8 cellular contexts compared by ENCODE assay signal in genomic region chr17:80737106-80738019, GRCh38.
A peak's percentile ranks its signal among the peaks of the same experiment; 100 is the strongest.
DNase-seq lines count a peak whose midpoint lies in the region; ATAC-seq and TF ChIP-seq lines count a peak whose summit lies in the region.

No MANE protein-coding gene starts in this region.

- peak overlapping the region; percentile 70 to 97 (median 84) for H3K4me2 ChIP-seq in BLaER1 treated with 17β-estradiol and CSF1 and Interleukin-3, amounts not matched to agents 10 nM and 100 nM
- no peak overlapping the region for H3K4me2 ChIP-seq in osteoblast (ENCODE audit: insufficient read depth, low read length)
- H3K4me2 ChIP-seq in mammary epithelial cell (ENCODE audit: insufficient read depth, low read depth, low read length) = no peak overlapping the region

- H3K36me3 ChIP-seq in BLaER1 treated with 17β-estradiol and CSF1 and Interleukin-3, amounts not matched to agents 10 nM and 100 nM = peaks cover 14 to 48% (median 33%) of the 10 kb centered on the region in 11 experiments; a peak in 21 of 22 replicates
- H3K36me3 ChIP-seq in osteoblast (ENCODE audit: insufficient read depth, low read length) (peaks cover 5% of the 10 kb centered on the region), mammary epithelial cell (ENCODE audit: insufficient read depth, low read length) (peaks cover 2% of the 10 kb centered on the region)

- BruUV-seq in mammary epithelial cell (replicated peaks; lab: Mats Ljungman, UMichigan) = no TSS peak

- H2AFZ ChIP-seq in osteoblast (ENCODE audit: low read length) (no peak overlapping the region), mammary epithelial cell (ENCODE audit: low read depth, low read length) (no peak overlapping the region)

- peak; percentile 87 for DNase-seq in SKM-1 treated with dmso at 0.1 percent for 144 hours (lab: John Stamatoyannopoulos, UW; ENCODE audit: unreplicated experiment)
- no peak for DNase-seq in osteoblast (ENCODE audit: insufficient read length, low spot score, missing footprints)
- no peak for DNase-seq in mammary epithelial cell
- DNase-seq in HPDE6-E6E7 (ENCODE audit: extremely low spot score) = no peak
- DNase-seq in NCI-H2029 (lab: John Stamatoyannopoulos, UW) = no peak

- H3K27me3 ChIP-seq in BLaER1 treated with 17β-estradiol and CSF1 and Interleukin-3, amounts not matched to agents 10 nM and 100 nM = no peaks in the 10 kb centered on the region
- H3K27me3 ChIP-seq in osteoblast (ENCODE audit: insufficient read depth, low read length) = no peaks in the 10 kb centered on the region
- no peaks in the 10 kb centered on the region for H3K27me3 ChIP-seq in mammary epithelial cell (ENCODE audit: insufficient read depth, low read length)

- H4K20me1 ChIP-seq in BLaER1 treated with 17β-estradiol and CSF1 and Interleukin-3, amounts not matched to agents 10 nM and 100 nM = peaks cover 17 to 50% (median 42%) of the 10 kb centered on the region in 11 experiments; a peak in 19 of 22 replicates
- H4K20me1 ChIP-seq in osteoblast (ENCODE audit: insufficient read depth, low read length) (no peaks in the 10 kb centered on the region), mammary epithelial cell (ENCODE audit: insufficient read depth, low read length) (no peaks in the 10 kb centered on the region)

- CTCF ChIA-PET in mammary epithelial cell (lab: Charles Lee; ENCODE audit: low non-redundant PET) = no interaction called here

- peaks cover 28 to 52% (median 48%) of the 10 kb centered on the region in 10 experiments for H3K4me1 ChIP-seq in BLaER1 treated with 17β-estradiol and CSF1 and Interleukin-3, amounts not matched to agents 10 nM and 100 nM
- H3K4me1 ChIP-seq in osteoblast (ENCODE audit: insufficient read depth, low read length) = peaks cover 3% of the 10 kb centered on the region
- no peaks in the 10 kb centered on the region for H3K4me1 ChIP-seq in mammary epithelial cell (ENCODE audit: insufficient read depth, low read length)

- H3K27ac ChIP-seq in BLaER1 treated with 17β-estradiol and CSF1 and Interleukin-3, amounts not matched to agents 10 nM and 100 nM = peak overlapping the region in 6 of 11 experiments; percentile 40 to 73 (median 60); a peak in 11 of 22 replicates
- H3K27ac ChIP-seq in osteoblast (ENCODE audit: low read depth, low read length) (no peak overlapping the region), mammary epithelial cell (ENCODE audit: insufficient read depth, low read depth, low read length) (no peak overlapping the region)

- TF ChIP-seq CTCF in osteoblast (IDR thresholded peaks at IDR 0.05; ENCODE audit: extremely low read depth, low read depth, low read length) (no peak), mammary epithelial cell (conservative IDR thresholded peaks at IDR 0.05 in 1 of 2, IDR thresholded peaks at IDR 0.05 in 1 of 2; ENCODE audit: extremely low read depth in 1 of 2, insufficient read depth in 1 of 2, low read depth in 1 of 2, low read length in 2 of 2) (no peak)

- dilution Hi-C loops in mammary epithelial cell (cut with HindIII; ENCODE audit: low sequenced_read_pairs) = loop anchor here (5.0 kb wide), 2 partner anchors 85 to 100 kb away; no protein-coding TSS in a partner anchor

- intact Hi-C loops in mammary epithelial cell (cut with micrococcal nuclease) = no loop called here

- peak; percentile 71 for ATAC-seq in HG03097 (IDR thresholded peaks at IDR 0.05; ENCODE audit: low FRiP score, unreplicated experiment)

- peak; percentile 16 for TF ChIP-seq POLR2A in GM19193 (IDR thresholded peaks at IDR 0.05; ENCODE audit: extremely low read depth, insufficient read depth, insufficient read length)

- peak overlapping the region in 2 of 11 experiments; percentile 18 to 28; a peak in 2 of 22 replicates for H3K9ac ChIP-seq in BLaER1 treated with 17β-estradiol and CSF1 and Interleukin-3, amounts not matched to agents 10 nM and 100 nM
- H3K9ac ChIP-seq in mammary epithelial cell (ENCODE audit: insufficient read depth, low read length) = no peak overlapping the region

- H3K79me2 ChIP-seq in osteoblast (ENCODE audit: insufficient read depth, low read length) (no peaks in the 10 kb centered on the region), mammary epithelial cell (ENCODE audit: insufficient read depth, low read length) (no peaks in the 10 kb centered on the region)

- 96% methylated on average over 15 of the region's 17 CpGs for WGBS in mammary epithelial cell (ENCODE audit: low coverage, missing lambda C conversion rate)

- no peak overlapping the region for H3K4me3 ChIP-seq in BLaER1 treated with 17β-estradiol and CSF1 and Interleukin-3, amounts not matched to agents 10 nM and 100 nM
- H3K4me3 ChIP-seq in osteoblast (ENCODE audit: insufficient read depth, low read length) = no peak overlapping the region
- no peak overlapping the region for H3K4me3 ChIP-seq in mammary epithelial cell (replicated peaks in 1 of 3; ENCODE audit: insufficient read depth in 1 of 3, low read depth in 2 of 3, low read length in 3 of 3)

- in situ Hi-C loops in mammary epithelial cell (cut with MboI; ENCODE audit: low sequenced_read_pairs in 2 of 2) = no loop called here

- peaks cover 0 to 25% (median 15%) of the 10 kb centered on the region in 11 experiments; a peak in 18 of 22 replicates for H3K9me3 ChIP-seq in BLaER1 treated with 17β-estradiol and CSF1 and Interleukin-3, amounts not matched to agents 10 nM and 100 nM (replicated peaks in 1 of 11)
- H3K9me3 ChIP-seq in osteoblast (ENCODE audit: low read depth, low read length) (no peaks in the 10 kb centered on the region), mammary epithelial cell (replicated peaks; ENCODE audit: insufficient read depth, low read length) (no peaks in the 10 kb centered on the region)

Comparison
In these comparisons a context has a peak if more than half of its experiments do, and no peak if none do; other contexts are left out.
1. H3K27ac ChIP-seq: peak in BLaER1 treated with 17β-estradiol and CSF1 and Interleukin-3, amounts not matched to agents 10 nM and 100 nM (6 of 11); none in osteoblast (single experiment) and mammary epithelial cell (single experiment).
2. H3K4me2 ChIP-seq: peak in BLaER1 treated with 17β-estradiol and CSF1 and Interleukin-3, amounts not matched to agents 10 nM and 100 nM (11 of 11); none in osteoblast (single experiment) and mammary epithelial cell (single experiment).